ENCODE assay signal across 15 cellular contexts in genomic region chr5:132468665-132469379, GRCh38. TPM values are rescaled to one million over a fixed set of nuclear protein-coding genes. Genes with fewer than 3 reads are reported as not detected.
DNase-seq lines count a peak whose midpoint lies in the region; ATAC-seq, FAIRE-seq and TF ChIP-seq lines count a peak whose summit lies in the region.
"Had no signal": no experiment of that assay in that cellular context is flagged by ENCODE, and none has a peak within 500 bp of the region (broad histone marks: within the 10 kb centered on the region; RNA-seq: fewer than 3 reads in every experiment).

No MANE protein-coding gene starts in this region.

- peak overlapping the region; percentile 9 for H3K4me2 ChIP-seq in endothelial cell of umbilical vein (ENCODE audit: insufficient read depth, low read length)

- H3K36me3 ChIP-seq in endothelial cell of umbilical vein (ENCODE audit: control insufficient read depth in 2 of 2, extremely low read depth in 1 of 2, insufficient read depth in 2 of 2, low read length in 2 of 2): no peaks in the 10 kb centered on the region

- dilution Hi-C loops in endothelial cell of umbilical vein (cut with MboI; ENCODE audit: extremely low pct_ligation_motif_present, low sequenced_read_pairs): no loop called here

- peaks cover 62% of the 10 kb centered on the region for H3K36me3 Mint-ChIP-seq in activated CD4-positive, alpha-beta T cell treated with anti-CD3 and anti-CD28 coated beads, Interleukin-2, amount 10 ng/mL, durations not matched to agents 7 days and 5 days (ENCODE audit: low read depth)

- H3K9me3 Mint-ChIP-seq in activated CD4-positive, alpha-beta T cell treated with anti-CD3 and anti-CD28 coated beads, Interleukin-2, amount 10 ng/mL, durations not matched to agents 7 days and 5 days: no peaks in the 10 kb centered on the region

- peak; percentile 47 for FAIRE-seq in endothelial cell of umbilical vein (lab: Jason Lieb, UNC)
- FAIRE-seq: colon, urothelium cell line had no signal

- TF ChIP-seq CTCF in endothelial cell of umbilical vein (IDR thresholded peaks at IDR 0.05; ENCODE audit: extremely low read depth in 1 of 2, insufficient read depth in 1 of 2, low read depth in 1 of 2, low read length in 2 of 2): no peak

- H3K27ac Mint-ChIP-seq in activated CD4-positive, alpha-beta T cell treated with anti-CD3 and anti-CD28 coated beads, Interleukin-2, amount 10 ng/mL, durations not matched to agents 7 days and 5 days: no peak overlapping the region

- intact Hi-C loops in endothelial cell of umbilical vein (cut with micrococcal nuclease): loop anchor here (1.0 kb wide), 1 partner anchor 27 kb away; no protein-coding TSS in a partner anchor

- H3K9ac ChIP-seq in endothelial cell of umbilical vein (replicated peaks; ENCODE audit: extremely low read depth, insufficient read depth, low read length): no peak overlapping the region

- no peaks in the 10 kb centered on the region for H3K79me2 ChIP-seq in endothelial cell of umbilical vein (ENCODE audit: control insufficient read depth, insufficient read depth, low read length)

- no peak for ATAC-seq in GM21825 (IDR thresholded peaks at IDR 0.05; ENCODE audit: unreplicated experiment)

- H3K4me1 Mint-ChIP-seq in activated CD4-positive, alpha-beta T cell treated with anti-CD3 and anti-CD28 coated beads, Interleukin-2, amount 10 ng/mL, durations not matched to agents 7 days and 5 days: peaks cover 95% of the 10 kb centered on the region

- H3K4me1 ChIP-seq in endothelial cell of umbilical vein (ENCODE audit: control insufficient read depth, extremely low read depth, insufficient read depth, low read length): peaks cover 43% of the 10 kb centered on the region

- no peak for TF ChIP-seq POLR2A in endothelial cell of umbilical vein (IDR thresholded peaks at IDR 0.05; ENCODE audit: low read depth, low read length)

- BruUV-seq in endothelial cell of umbilical vein (replicated peaks; lab: Mats Ljungman, UMichigan): no TSS peak

- H3K4me3 Mint-ChIP-seq in activated CD4-positive, alpha-beta T cell treated with anti-CD3 and anti-CD28 coated beads, Interleukin-2, amount 10 ng/mL, durations not matched to agents 7 days and 5 days: no peak overlapping the region

- CTCF ChIA-PET in activated CD4-positive, alpha-beta T cell treated with anti-CD3 and anti-CD28 coated beads, Interleukin-2, amount 10 ng/mL, durations not matched to agents 7 days and 5 days (lab: Charles Lee): interaction anchor here (1.1 to 1.8 kb wide), 3 partner anchors 12 to 82 kb away, joined by 3 to 5 read pairs (median 4); no protein-coding TSS in a partner anchor
- CTCF ChIA-PET in endothelial cell of umbilical vein (lab: Charles Lee): interaction anchor here (1.0 to 5.0 kb wide), 5 partner anchors 10 to 48 kb away, joined by 3 to 30 read pairs (median 6); no protein-coding TSS in a partner anchor

- H3K27me3 ChIP-seq in endothelial cell of umbilical vein (ENCODE audit: control insufficient read depth in 2 of 2, insufficient read depth in 2 of 2, low read length in 2 of 2): no peaks in the 10 kb centered on the region
- H3K27me3 ChIP-seq: esophagus muscularis mucosa had no signal

- H3K9me3 ChIP-seq in endothelial cell of umbilical vein (replicated peaks; ENCODE audit: control insufficient read depth, insufficient read depth, low read length): no peaks in the 10 kb centered on the region
- H3K9me3 ChIP-seq: esophagus muscularis mucosa had no signal

- POLR2A ChIA-PET in activated CD4-positive, alpha-beta T cell treated with anti-CD3 and anti-CD28 coated beads, Interleukin-2, amount 10 ng/mL, durations not matched to agents 7 days and 5 days (lab: Charles Lee): no interaction called here
- POLR2A ChIA-PET in endothelial cell of umbilical vein (lab: Charles Lee): no interaction called here

- no peaks in the 10 kb centered on the region for H4K20me1 ChIP-seq in endothelial cell of umbilical vein (replicated peaks; ENCODE audit: control insufficient read depth, extremely low read depth, insufficient read depth, low read length)

- no peaks in the 10 kb centered on the region for H3K27me3 Mint-ChIP-seq in activated CD4-positive, alpha-beta T cell treated with anti-CD3 and anti-CD28 coated beads, Interleukin-2, amount 10 ng/mL, durations not matched to agents 7 days and 5 days

- DNase-seq in activated CD4-positive, alpha-beta T cell treated with anti-CD3 and anti-CD28 coated beads, Interleukin-2, amount 10 ng/mL, durations not matched to agents 7 days and 5 days: peak; percentile 1
- no peak for DNase-seq in activated CD4-positive, alpha-beta T cell treated with anti-CD3 and anti-CD28 coated beads for 48 hours
- DNase-seq in LHCN-M2 (ENCODE audit: low read depth): peak; percentile 66
- no peak for DNase-seq in endothelial cell of umbilical vein (ENCODE audit: low read depth, low spot score)
- DNase-seq in stimulated activated CD8-positive, alpha-beta memory T cell treated with anti-CD3 and anti-CD28 coated beads, Interleukin-4, amount 100 ng/mL, for 48 hours: peak; percentile 11
- DNase-seq in EL: no peak
- DNase-seq in HuH-7.5 (ENCODE audit: low spot score): no peak
- DNase-seq: activated CD4-positive, alpha-beta T cell treated with anti-CD3 and anti-CD28 coated beads, Interleukin-2, amount 50 U/mL, for 1 hour; NCI-H2171 treated with DMSO at 0.1 percent for 48 hours; nucleus accumbens; stimulated activated CD4-positive, alpha-beta T cell treated with anti-CD3 and anti-CD28 coated beads, Interleukin-15, amount 100 ng/mL, for 24 hours had no signal

- no peak overlapping the region for H3K4me3 ChIP-seq in endothelial cell of umbilical vein (replicated peaks in 1 of 3; ENCODE audit: insufficient read depth in 1 of 3, low read depth in 1 of 3, low read length in 3 of 3)
- H3K4me3 ChIP-seq: esophagus muscularis mucosa had no signal

- H3K9me1 ChIP-seq in endothelial cell of umbilical vein (replicated peaks; ENCODE audit: control insufficient read depth, extremely low read depth, insufficient read depth, low read length): no peaks in the 10 kb centered on the region

- H3K27ac ChIP-seq in endothelial cell of umbilical vein (ENCODE audit: insufficient read depth, low read depth, low read length): no peak overlapping the region
- H3K27ac ChIP-seq: esophagus muscularis mucosa had no signal

- no peak overlapping the region for H2AFZ ChIP-seq in endothelial cell of umbilical vein (ENCODE audit: low read depth, low read length)

TF ChIP-seq in endothelial cell of umbilical vein, 7 proteins besides CTCF, POLR2A, EP300 and RAD21:
- TF ChIP-seq FOS (IDR thresholded peaks at IDR 0.05; ENCODE audit: borderline replicate concordance, insufficient read depth, low read length) (no peak), JUN (IDR thresholded peaks at IDR 0.05; ENCODE audit: borderline replicate concordance, insufficient read depth, insufficient read length, low read depth) (peak; percentile 37)
TF ChIP-seq in endothelial cell of umbilical vein: peak in this region for 1.

RNA-seq across cellular contexts. Expression of gene IRF1, which starts 21.8 kb away (rescaled TPM):
- 100 to 1,000 TPM; 289 to 302 TPM for total RNA-seq in activated CD4-positive, alpha-beta T cell treated with anti-CD3 and anti-CD28 coated beads, Interleukin-2, amount 10 ng/mL, durations not matched to agents 7 days and 5 days
- total RNA-seq in LHCN-M2 (2014; rRNA removed) (17.8 and 20.3 TPM in 2 replicates), endothelial cell of umbilical vein (17.7 and 28.0 TPM in 2 replicates)
- 18.0 TPM for polyA plus RNA-seq in LHCN-M2 (2012)
- polyA plus RNA-seq in endothelial cell of umbilical vein: 10.6 and 12.3 TPM in 2 replicates
- polyA plus RNA-seq in endothelial cell of umbilical vein (2011; cell fraction: cytosol; rRNA removed): 12.4 and 15.5 TPM in 2 replicates
- 28.0 and 32.5 TPM in 2 replicates for polyA plus RNA-seq in endothelial cell of umbilical vein (2011; cell fraction: nucleus; rRNA removed)
- polyA plus RNA-seq in endothelial cell of umbilical vein (2012): 13.7 and 15.0 TPM in 2 replicates
- 25.9 and 32.0 TPM in 2 replicates for polyA minus RNA-seq in endothelial cell of umbilical vein
- polyA minus RNA-seq in endothelial cell of umbilical vein (2011; cell fraction: cytosol; rRNA and poly(A)+ RNA removed): 11.5 TPM
- 45.9 and 55.2 TPM in 2 replicates for polyA minus RNA-seq in endothelial cell of umbilical vein (2011; cell fraction: nucleus; rRNA and poly(A)+ RNA removed)

Comparison
In these comparisons a context has a peak if more than half of its experiments do, and no peak if none do; other contexts are left out.
1. DNase-seq: peak in activated CD4-positive, alpha-beta T cell treated with anti-CD3 and anti-CD28 coated beads, Interleukin-2, amount 10 ng/mL, durations not matched to agents 7 days and 5 days (single experiment), LHCN-M2 (single experiment) and stimulated activated CD8-positive, alpha-beta memory T cell treated with anti-CD3 and anti-CD28 coated beads, Interleukin-4, amount 100 ng/mL, for 48 hours (single experiment); none in activated CD4-positive, alpha-beta T cell treated with anti-CD3 and anti-CD28 coated beads for 48 hours (single experiment), endothelial cell of umbilical vein (single experiment), EL (single experiment) and HuH-7.5 (single experiment).
2. RNA of gene IRF1, which starts 21.8 kb away (total RNA-seq): 289 to 302 TPM in activated CD4-positive, alpha-beta T cell treated with anti-CD3 and anti-CD28 coated beads, Interleukin-2, amount 10 ng/mL, durations not matched to agents 7 days and 5 days; 17.7 to 28.0 TPM in endothelial cell of umbilical vein and 17.8 to 20.3 TPM in LHCN-M2; every median in the first group is over 10 times any median in the second.